1 cellular context compared by ENCODE assay signal in the genomic region with DNA sequence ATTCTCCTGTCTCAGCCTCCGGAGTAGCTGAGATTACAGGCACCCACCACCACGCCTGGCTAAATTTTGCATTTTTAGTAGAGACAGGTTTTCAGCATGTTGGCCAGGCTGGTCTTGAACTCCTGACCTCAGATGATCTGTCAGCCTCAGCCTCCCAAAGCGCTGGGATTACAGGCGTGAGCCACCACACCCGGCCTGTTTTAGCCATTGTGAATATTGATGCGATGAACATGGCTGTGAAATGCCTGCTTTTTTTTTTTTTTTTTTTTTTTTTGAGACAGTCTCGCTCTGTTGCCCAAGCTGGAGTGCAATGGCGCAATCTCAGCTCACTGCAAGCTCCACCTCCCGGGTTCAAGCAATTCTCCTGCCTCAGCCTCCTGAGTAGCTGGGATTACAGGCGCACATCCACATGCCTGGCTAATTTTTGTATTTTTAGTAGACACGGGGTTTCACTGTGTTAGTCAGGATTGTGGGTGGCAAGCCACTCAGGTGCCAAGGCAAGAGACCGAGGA.
TF ChIP-seq lines count a peak whose summit lies in the region.

No MANE protein-coding gene starts in this region.

TF ChIP-seq in HepG2, 621 proteins besides CTCF, POLR2A, EP300 and RAD21:
- TF ChIP-seq ZNF460 (CRISPR knock-in tag; IDR thresholded peaks at IDR 0.05; ENCODE audit: borderline replicate concordance) = peak; percentile 15; the same call in 1 of the 2 replicates
- TF ChIP-seq, protein P1, sequence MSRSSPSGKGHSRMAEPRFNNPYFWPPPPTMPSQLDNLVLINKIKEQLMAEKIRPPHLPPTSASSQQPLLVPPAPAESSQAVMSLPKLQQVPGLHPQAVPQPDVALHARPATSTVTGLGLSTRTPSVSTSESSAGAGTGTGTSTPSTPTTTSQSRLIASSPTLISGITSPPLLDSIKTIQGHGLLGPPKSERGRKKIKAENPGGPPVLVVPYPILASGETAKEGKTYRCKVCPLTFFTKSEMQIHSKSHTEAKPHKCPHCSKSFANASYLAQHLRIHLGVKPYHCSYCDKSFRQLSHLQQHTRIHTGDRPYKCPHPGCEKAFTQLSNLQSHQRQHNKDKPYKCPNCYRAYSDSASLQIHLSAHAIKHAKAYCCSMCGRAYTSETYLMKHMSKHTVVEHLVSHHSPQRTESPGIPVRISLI (CRISPR knock-in tag; IDR thresholded peaks at IDR 0.05; ENCODE audit: borderline replicate concordance) = peak; percentile 60; the same call in 1 of the 2 replicates
- TF ChIP-seq CEBPG (CRISPR knock-in tag; IDR thresholded peaks at IDR 0.05) = peak; percentile 61
